ENCODE assay signal across 13 cellular contexts in the genomic region with DNA sequence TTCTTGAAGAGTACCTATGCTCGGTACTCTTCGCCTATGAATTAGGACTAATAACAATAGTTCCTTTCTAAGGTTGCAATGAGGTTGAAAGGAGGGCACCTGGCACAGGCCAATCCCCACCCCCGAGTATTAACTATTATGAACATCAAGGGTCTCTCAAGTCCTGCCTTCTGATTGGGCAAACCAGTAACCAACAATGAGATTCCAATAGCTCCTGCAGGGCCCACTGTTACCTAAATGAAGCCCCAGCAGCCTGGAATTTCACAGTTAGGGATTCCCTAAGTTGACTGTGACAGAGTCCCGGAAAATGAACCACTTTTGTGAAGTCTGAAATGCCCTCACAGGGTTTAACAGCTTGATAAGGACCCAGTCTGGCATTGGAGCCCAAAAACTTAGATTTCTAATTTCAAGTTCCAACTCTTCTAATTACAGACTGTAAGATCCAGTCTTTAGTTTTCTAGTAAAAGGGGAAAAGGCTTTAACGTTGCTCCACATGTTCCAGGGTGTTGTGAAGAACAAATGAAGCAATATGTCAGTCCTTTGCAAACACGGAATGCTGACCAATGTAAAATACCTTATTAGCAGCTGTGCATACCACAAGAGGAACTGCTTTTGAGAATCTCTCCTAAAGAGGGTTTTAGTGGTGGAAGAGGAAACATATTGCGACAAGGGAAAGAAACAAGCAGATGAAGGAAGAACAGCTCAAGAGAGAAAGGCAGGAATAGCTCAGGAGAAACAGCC.
DNase-seq lines count a peak whose midpoint lies in the region; ATAC-seq and TF ChIP-seq lines count a peak whose summit lies in the region.
"Had no signal": no experiment of that assay in that cellular context is flagged by ENCODE, and none has a peak within 500 bp of the region (broad histone marks: within the 10 kb centered on the region; RNA-seq: fewer than 3 reads in every experiment).

No MANE protein-coding gene starts in this region.

- H3K9me3 ChIP-seq in heart left ventricle: no peaks in the 10 kb centered on the region
- H3K9me3 ChIP-seq in WERI-Rb-1 (ENCODE audit: severe bottlenecking): no peaks in the 10 kb centered on the region
- H3K9me3 ChIP-seq in MG63: no peaks in the 10 kb centered on the region

- no peak for TF ChIP-seq CTCF in NB4 (IDR thresholded peaks at IDR 0.05; ENCODE audit: low read depth, low read length)
- no peak for TF ChIP-seq CTCF in heart left ventricle (IDR thresholded peaks at IDR 0.05)
- no peak for TF ChIP-seq CTCF in WERI-Rb-1 (IDR thresholded peaks at IDR 0.05; ENCODE audit: low read depth, low read length)

- intact Hi-C loops in heart left ventricle (cut with DNase I): no loop called here

- DNase-seq in H7: peak; percentile 24
- peak; percentile 6 for DNase-seq in NB4 (ENCODE audit: low read depth)
- no peak for DNase-seq in heart left ventricle
- peak; percentile 82 for DNase-seq in pons (ENCODE audit: low spot score)
- DNase-seq in WERI-Rb-1: no peak
- DNase-seq in MG63: no peak
- DNase-seq: activated CD4-positive, alpha-beta T cell treated with anti-CD3 and anti-CD28 coated beads, Interleukin-2, amount 10 ng/mL, durations not matched to agents 24 days and 14 days; CD4-positive, CD25-positive, alpha-beta regulatory T cell; EL; foreskin keratinocyte; NCI-H2171 treated with DMSO at 0.1 percent for 48 hours; PC-9 had no signal

- H3K4me3 ChIP-seq in H7 (ENCODE audit: insufficient read depth, low read depth, low read length): no peak overlapping the region
- H3K4me3 ChIP-seq in NB4 (ENCODE audit: low read depth, low read length): no peak overlapping the region
- H3K4me3 ChIP-seq in heart left ventricle: no peak overlapping the region
- no peak overlapping the region for H3K4me3 ChIP-seq in WERI-Rb-1 (ENCODE audit: low read depth, low read length)
- H3K4me3 ChIP-seq in MG63: no peak overlapping the region
- H3K4me3 ChIP-seq: PC-9 had no signal

- H3K4me1 ChIP-seq in heart left ventricle: peaks cover 0 to 12% (median 0%) of the 10 kb centered on the region in 12 donors
- H3K4me1 ChIP-seq: foreskin keratinocyte had no signal

- H3K27ac ChIP-seq in heart left ventricle (peak overlapping the region in 1 of 12 donors; percentile 77), WERI-Rb-1 (no peak overlapping the region)
- H3K27ac ChIP-seq: foreskin keratinocyte, PC-9 had no signal

- ATAC-seq in heart left ventricle: peak; percentile 57 to 83 (median 68)
- ATAC-seq in HG02759 (IDR thresholded peaks at IDR 0.05; ENCODE audit: unreplicated experiment): no peak
- ATAC-seq: foreskin keratinocyte had no signal

- no peaks in the 10 kb centered on the region for H3K36me3 ChIP-seq in H7 (replicated peaks; ENCODE audit: control insufficient read depth, insufficient read depth, low read length)
- H3K36me3 ChIP-seq in heart left ventricle: no peaks in the 10 kb centered on the region
- no peaks in the 10 kb centered on the region for H3K36me3 ChIP-seq in WERI-Rb-1
- no peaks in the 10 kb centered on the region for H3K36me3 ChIP-seq in MG63

- WGBS in heart left ventricle, 4 donors: 67 to 74% (median 69%) methylated on average over 7 of the region's 7 CpGs

- TF ChIP-seq POLR2A in NB4 (IDR thresholded peaks at IDR 0.05; ENCODE audit: extremely low read depth, insufficient read length) (no peak), heart left ventricle (IDR thresholded peaks at IDR 0.05) (no peak)

- no peaks in the 10 kb centered on the region for H3K27me3 ChIP-seq in H7 (ENCODE audit: control insufficient read depth, insufficient read depth, low read length)
- no peaks in the 10 kb centered on the region for H3K27me3 ChIP-seq in heart left ventricle
- H3K27me3 ChIP-seq in WERI-Rb-1 (ENCODE audit: insufficient read depth, low read depth, severe bottlenecking): no peaks in the 10 kb centered on the region
- no peaks in the 10 kb centered on the region for H3K27me3 ChIP-seq in MG63
- H3K27me3 ChIP-seq: foreskin keratinocyte had no signal

Comparison
In these comparisons a context has a peak if more than half of its experiments do, and no peak if none do; other contexts are left out.
1. DNase-seq: peak in H7 (single experiment), NB4 (single experiment) and pons (single experiment); none in heart left ventricle (0 of 5), WERI-Rb-1 (single experiment) and MG63 (single experiment).